In genomic region chr9:129673602-129674001, GRCh38 we compare ENCODE assay signal across 29 cellular contexts. TPM values are rescaled to one million over a fixed set of nuclear protein-coding genes. Genes with fewer than 3 reads are reported as not detected.
"Had no signal": no experiment of that assay in that cellular context is flagged by ENCODE, and none has a peak within 500 bp of the region (broad histone marks: within the 10 kb centered on the region; RNA-seq: fewer than 3 reads in every experiment).

No MANE protein-coding gene starts in this region.

- H3K4me1 ChIP-seq: heart left ventricle, parathyroid adenoma, psoas muscle, right lobe of liver, spleen, upper lobe of left lung had no signal

- H3K36me3 ChIP-seq: heart left ventricle, right lobe of liver, spleen, tibial artery, upper lobe of left lung, vagina had no signal

- H3K27me3 ChIP-seq: right lobe of liver, tibial artery, upper lobe of left lung, vagina had no signal

- H2AFZ ChIP-seq: parathyroid adenoma had no signal

- DNase-seq: effector memory CD4-positive, alpha-beta T cell; heart left ventricle; hypothalamus; kidney glomerular epithelial cell; mammary epithelial cell; mucosa of descending colon; naive thymus-derived CD8-positive, alpha-beta T cell; occipital lobe; psoas muscle; retina; right lobe of liver; spleen; stimulated activated CD4-positive, alpha-beta T cell treated with anti-CD3 and anti-CD28 coated beads, Interleukin-15, amount 100 ng/mL, for 24 hours; stimulated activated CD4-positive, alpha-beta T cell treated with anti-CD3 and anti-CD28 coated beads, Interleukin-1b, Interleukin-23, amount 100 ng/mL, for 48 hours; stimulated activated CD4-positive, alpha-beta T cell treated with anti-CD3 and anti-CD28 coated beads, Interleukin-4, amount 100 ng/mL, for 24 hours; tibial artery; upper lobe of left lung had no signal

- ATAC-seq: esophagus mucosa; heart left ventricle; left lobe of liver; mucosa of descending colon; naive thymus-derived CD8-positive, alpha-beta T cell; psoas muscle; right lobe of liver; stimulated activated memory B cell treated with anti-CD40 and anti-IgM and Interleukin-4, amounts not matched to agents 10 μg/mL and 1 μg/mL and 100 μg/mL, for 72 hours had no signal

- H3K4me3 ChIP-seq: heart left ventricle, mucosa of descending colon, psoas muscle, right lobe of liver, spleen, tibial artery, upper lobe of left lung, vagina had no signal

- H3K9me3 ChIP-seq: heart left ventricle, mucosa of descending colon, psoas muscle, right lobe of liver, spleen, tibial artery, upper lobe of left lung, vagina had no signal

- H3K4me3 Mint-ChIP-seq: naive thymus-derived CD8-positive, alpha-beta T cell; neural crest cell; stimulated activated memory B cell treated with anti-CD40 and anti-IgM and Interleukin-4, amounts not matched to agents 10 μg/mL and 1 μg/mL and 100 μg/mL, for 72 hours; stimulated activated naive CD8-positive, alpha-beta T cell treated with anti-CD3 and anti-CD28 coated beads, Interleukin-15, Interleukin-2, amounts not matched to agents 100 ng/mL and 50 ng/mL, for 24 hours had no signal

- H3K36me3 Mint-ChIP-seq: naive thymus-derived CD8-positive, alpha-beta T cell; stimulated activated memory B cell treated with anti-CD40 and anti-IgM and Interleukin-4, amounts not matched to agents 10 μg/mL and 1 μg/mL and 100 μg/mL, for 72 hours had no signal

- H3K9ac ChIP-seq: parathyroid adenoma had no signal

- H3K27ac Mint-ChIP-seq: naive thymus-derived CD8-positive, alpha-beta T cell; stimulated activated memory B cell treated with anti-CD40 and anti-IgM and Interleukin-4, amounts not matched to agents 10 μg/mL and 1 μg/mL and 100 μg/mL, for 72 hours; stimulated activated naive CD8-positive, alpha-beta T cell treated with anti-CD3 and anti-CD28 coated beads, Interleukin-15, Interleukin-2, amounts not matched to agents 100 ng/mL and 50 ng/mL, for 24 hours had no signal

- H3K4me1 Mint-ChIP-seq: naive thymus-derived CD8-positive, alpha-beta T cell; stimulated activated memory B cell treated with anti-CD40 and anti-IgM and Interleukin-4, amounts not matched to agents 10 μg/mL and 1 μg/mL and 100 μg/mL, for 72 hours had no signal

- H3K27ac ChIP-seq: heart left ventricle, parathyroid adenoma, psoas muscle, right lobe of liver, spleen, tibial artery, upper lobe of left lung had no signal

- H3K79me2 ChIP-seq: parathyroid adenoma had no signal

- H3K9me3 Mint-ChIP-seq: naive thymus-derived CD8-positive, alpha-beta T cell; neural crest cell; stimulated activated memory B cell treated with anti-CD40 and anti-IgM and Interleukin-4, amounts not matched to agents 10 μg/mL and 1 μg/mL and 100 μg/mL, for 72 hours; stimulated activated naive CD8-positive, alpha-beta T cell treated with anti-CD3 and anti-CD28 coated beads, Interleukin-15, Interleukin-2, amounts not matched to agents 100 ng/mL and 50 ng/mL, for 24 hours had no signal

RNA-seq across cellular contexts. Expression of gene PRRX2, which starts 8.2 kb away (rescaled TPM):
- total RNA-seq: frontal cortex; glomerular endothelial cell; left lobe of liver; naive thymus-derived CD8-positive, alpha-beta T cell; right lobe of liver had no signal
- polyA plus RNA-seq: mammary epithelial cell; naive thymus-derived CD8-positive, alpha-beta T cell had no signal

RNA-seq across cellular contexts. Expression of gene C9orf50, which starts 52.7 kb away (rescaled TPM):
- total RNA-seq: esophagus mucosa; frontal cortex; glomerular endothelial cell; heart left ventricle; left lobe of liver; lower leg skin; mammary epithelial cell; mucosa of descending colon; naive thymus-derived CD8-positive, alpha-beta T cell; occipital lobe; psoas muscle; right lobe of liver; skeletal muscle tissue; temporal lobe; upper lobe of left lung; vagina had no signal
- polyA plus RNA-seq: heart left ventricle; mammary epithelial cell; naive thymus-derived CD8-positive, alpha-beta T cell; psoas muscle had no signal
